ENCODE assay signal across 8 cellular contexts in genomic region chr14:64465208-64465821, GRCh38. TPM values are rescaled to one million over a fixed set of nuclear protein-coding genes. Genes with fewer than 3 reads are reported as not detected.
DNase-seq lines count a peak whose midpoint lies in the region; ATAC-seq, FAIRE-seq and TF ChIP-seq lines count a peak whose summit lies in the region.

AKAP5 (plus strand) TSS chr14:64465499; CDS start chr14:64468395, 2,896 bp downstream.

- POLR2A ChIA-PET in HepG2 (lab: Yijun Ruan, JAX), result interaction anchor here (0.8 kb wide), 1 partner anchor 77 kb away, joined by 3 read pairs; the partner anchor contains the start of gene MTHFD1

- no peak within 1 kb of the TSS for H3K27ac ChIP-seq in HepG2 (ENCODE audit: extremely low read length, insufficient read depth, low read length)

- in situ Hi-C loops in G401 (cut with HindIII; ENCODE audit: low sequenced_read_pairs), result no loop called here
- in situ Hi-C loops in HepG2 (cut with HindIII; ENCODE audit: extremely low pct_ligation_motif_present, low pct_unique_long_range_greater_than_20kb), result no loop called here

- no peaks in the 10 kb centered on the region for H3K79me2 ChIP-seq in HepG2 (ENCODE audit: insufficient read depth, low read length)

- ATAC-seq in HepG2, result peak; percentile 97

- no TSS peak for BruUV-seq in HepG2 (replicated peaks; lab: Mats Ljungman, UMichigan)

- peak; percentile 49; the same call in 1 of the 2 replicates for TF ChIP-seq CTCF in HepG2 (CRISPR knock-in tag; IDR thresholded peaks at IDR 0.05)

- peaks cover 28% of the 10 kb centered on the region for H3K4me1 ChIP-seq in HepG2 (ENCODE audit: insufficient read depth, low read length)

- no peak for TF ChIP-seq POLR2A in H54 (IDR thresholded peaks at IDR 0.05; ENCODE audit: low read depth, low read length)
- no peak for TF ChIP-seq POLR2A in HepG2 (IDR thresholded peaks at IDR 0.05; ENCODE audit: insufficient read depth in 1 of 2, low read depth in 2 of 2, low read length in 2 of 2)

- intact Hi-C loops in HepG2 (cut with micrococcal nuclease; ENCODE audit: unreplicated experiment), result no loop called here

- peak within 1 kb of the TSS; percentile 20 for H2AFZ ChIP-seq in HepG2 (ENCODE audit: low read length)

- no peaks in the 10 kb centered on the region for H3K9me3 ChIP-seq in HepG2 (ENCODE audit: low read length)

- no peaks in the 10 kb centered on the region for H3K27me3 ChIP-seq in HepG2 (ENCODE audit: control insufficient read depth in 1 of 2, insufficient read depth in 2 of 2, low read length in 2 of 2)

- FAIRE-seq in H54 (lab: Jason Lieb, UNC), result no peak
- no peak for FAIRE-seq in HepG2 (lab: Jason Lieb, UNC)

- H3K36me3 ChIP-seq in HepG2 (replicated peaks in 1 of 2; ENCODE audit: control insufficient read depth in 1 of 2, insufficient read depth in 2 of 2, low read length in 2 of 2), result no peaks in the 10 kb centered on the region

- TF ChIP-seq RAD21 in HepG2 (CRISPR knock-in tag; IDR thresholded peaks at IDR 0.05), result no peak

- DNase-seq in G401 (ENCODE audit: low spot score) (peak; percentile 51), H54 (ENCODE audit: insufficient read length, low spot score) (peak; percentile 44), NCI-H1436 treated with DMSO at 0.1 percent for 48 hours (lab: John Stamatoyannopoulos, UW) (peak; percentile 20), cerebellar cortex (ENCODE audit: low spot score) (peak; percentile 36), HepG2 (ENCODE audit: low spot score) (peak; percentile 46), epidermal melanocyte (ENCODE audit: insufficient read length, low spot score) (no peak)
- peak; percentile 22 for DNase-seq in activated CD4-positive, CD25-positive, alpha-beta regulatory T cell treated with anti-CD3 and anti-CD28 coated beads, Interleukin-2, amount 50 U/mL, for 16 hours (ENCODE audit: low read depth, low spot score)
- DNase-seq in stimulated activated CD4-positive, alpha-beta T cell treated with anti-CD3 and anti-CD28 coated beads, Interleukin-4, amount 100 ng/mL, for 1 hour, result peak; percentile 66

- H4K20me1 ChIP-seq in HepG2 (ENCODE audit: insufficient read depth, low read length), result no peaks in the 10 kb centered on the region

- 3% methylated on average over 20 of the region's 71 CpGs for WGBS in HepG2 (ENCODE audit: low lambda C conversion rate)

- TF ChIP-seq EP300 in HepG2 (IDR thresholded peaks at IDR 0.05; ENCODE audit: low read depth in 2 of 2, low read length in 2 of 2) (no peak), HepG2 (CRISPR knock-in tag; IDR thresholded peaks at IDR 0.05; ENCODE audit: borderline replicate concordance) (no peak)

- H3K9ac ChIP-seq in HepG2 (ENCODE audit: insufficient read depth, low read depth, low read length), result peak within 1 kb of the TSS; percentile 64

- CTCF ChIA-PET in HepG2 (lab: Yijun Ruan, JAX; ENCODE audit: low intra/inter-chr PET ratio, low total read pairs), result no interaction called here

- peak within 1 kb of the TSS; percentile 49 to 77 (median 69); a peak in 5 of 6 replicates for H3K4me3 ChIP-seq in HepG2 (replicated peaks in 1 of 3; ENCODE audit: insufficient read depth in 1 of 3, low read depth in 2 of 3, low read length in 3 of 3)

- H3K4me2 ChIP-seq in HepG2 (ENCODE audit: low read depth, low read length), result peak within 1 kb of the TSS; percentile 90

TF ChIP-seq in HepG2, 621 proteins besides CTCF, POLR2A, EP300 and RAD21 (continues in another document):
- TF ChIP-seq, protein P1, sequence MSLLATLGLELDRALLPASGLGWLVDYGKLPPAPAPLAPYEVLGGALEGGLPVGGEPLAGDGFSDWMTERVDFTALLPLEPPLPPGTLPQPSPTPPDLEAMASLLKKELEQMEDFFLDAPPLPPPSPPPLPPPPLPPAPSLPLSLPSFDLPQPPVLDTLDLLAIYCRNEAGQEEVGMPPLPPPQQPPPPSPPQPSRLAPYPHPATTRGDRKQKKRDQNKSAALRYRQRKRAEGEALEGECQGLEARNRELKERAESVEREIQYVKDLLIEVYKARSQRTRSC (CRISPR knock-in tag; IDR thresholded peaks at IDR 0.05; ENCODE audit: low read depth), result no peak
- peak; percentile 70; the same call in 1 of the 2 replicates for TF ChIP-seq PRDM15 (CRISPR knock-in tag; IDR thresholded peaks at IDR 0.05)
- no peak for TF ChIP-seq ZNF235 (CRISPR knock-in tag; IDR thresholded peaks at IDR 0.05; ENCODE audit: borderline replicate concordance)
- TF ChIP-seq, protein P2, sequence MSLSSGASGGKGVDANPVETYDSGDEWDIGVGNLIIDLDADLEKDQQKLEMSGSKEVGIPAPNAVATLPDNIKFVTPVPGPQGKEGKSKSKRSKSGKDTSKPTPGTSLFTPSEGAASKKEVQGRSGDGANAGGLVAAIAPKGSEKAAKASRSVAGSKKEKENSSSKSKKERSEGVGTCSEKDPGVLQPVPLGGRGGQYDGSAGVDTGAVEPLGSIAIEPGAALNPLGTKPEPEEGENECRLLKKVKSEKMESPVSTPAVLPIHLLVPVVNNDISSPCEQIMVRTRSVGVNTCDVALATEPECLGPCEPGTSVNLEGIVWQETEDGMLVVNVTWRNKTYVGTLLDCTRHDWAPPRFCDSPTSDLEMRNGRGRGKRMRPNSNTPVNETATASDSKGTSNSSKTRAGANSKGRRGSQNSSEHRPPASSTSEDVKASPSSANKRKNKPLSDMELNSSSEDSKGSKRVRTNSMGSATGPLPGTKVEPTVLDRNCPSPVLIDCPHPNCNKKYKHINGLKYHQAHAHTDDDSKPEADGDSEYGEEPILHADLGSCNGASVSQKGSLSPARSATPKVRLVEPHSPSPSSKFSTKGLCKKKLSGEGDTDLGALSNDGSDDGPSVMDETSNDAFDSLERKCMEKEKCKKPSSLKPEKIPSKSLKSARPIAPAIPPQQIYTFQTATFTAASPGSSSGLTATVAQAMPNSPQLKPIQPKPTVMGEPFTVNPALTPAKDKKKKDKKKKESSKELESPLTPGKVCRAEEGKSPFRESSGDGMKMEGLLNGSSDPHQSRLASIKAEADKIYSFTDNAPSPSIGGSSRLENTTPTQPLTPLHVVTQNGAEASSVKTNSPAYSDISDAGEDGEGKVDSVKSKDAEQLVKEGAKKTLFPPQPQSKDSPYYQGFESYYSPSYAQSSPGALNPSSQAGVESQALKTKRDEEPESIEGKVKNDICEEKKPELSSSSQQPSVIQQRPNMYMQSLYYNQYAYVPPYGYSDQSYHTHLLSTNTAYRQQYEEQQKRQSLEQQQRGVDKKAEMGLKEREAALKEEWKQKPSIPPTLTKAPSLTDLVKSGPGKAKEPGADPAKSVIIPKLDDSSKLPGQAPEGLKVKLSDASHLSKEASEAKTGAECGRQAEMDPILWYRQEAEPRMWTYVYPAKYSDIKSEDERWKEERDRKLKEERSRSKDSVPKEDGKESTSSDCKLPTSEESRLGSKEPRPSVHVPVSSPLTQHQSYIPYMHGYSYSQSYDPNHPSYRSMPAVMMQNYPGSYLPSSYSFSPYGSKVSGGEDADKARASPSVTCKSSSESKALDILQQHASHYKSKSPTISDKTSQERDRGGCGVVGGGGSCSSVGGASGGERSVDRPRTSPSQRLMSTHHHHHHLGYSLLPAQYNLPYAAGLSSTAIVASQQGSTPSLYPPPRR (CRISPR knock-in tag; IDR thresholded peaks at IDR 0.05; ENCODE audit: borderline replicate concordance), result no peak

RNA-seq across cellular contexts. Expression of gene AKAP5, which starts in this region (rescaled TPM):
- total RNA-seq in G401 (2014; rRNA removed; shearing (Covaris generic)), result 1.5 and 2.1 TPM in 2 replicates
- 1.5 and 2.1 TPM in 2 replicates for total RNA-seq in HepG2 (2016; rRNA removed; fragmentation: Illumina TruSeq; extraction: Trizol)
- 0.10 and 0.18 TPM in 2 replicates for total RNA-seq in HepG2 (2016; cell fraction: cytosol; rRNA removed; fragmentation: Illumina TruSeq; extraction: Trizol; ENCODE audit: low read depth)
- total RNA-seq in HepG2 (2016; cell fraction: insoluble cytoplasmic fraction; rRNA removed; fragmentation: Illumina TruSeq; extraction: Trizol), result 1.4 and 1.9 TPM in 2 replicates
- 0.86 and 0.99 TPM in 2 replicates for total RNA-seq in HepG2 (2016; cell fraction: membrane; rRNA removed; fragmentation: Illumina TruSeq; extraction: Trizol)
- total RNA-seq in HepG2 (2016; cell fraction: nucleus; rRNA removed; fragmentation: Illumina TruSeq; extraction: Trizol), result 2.1 TPM in 2 replicates
- polyA plus RNA-seq in HepG2 (2011; rRNA removed), result 0.13 and 0.18 TPM in 2 replicates
- polyA plus RNA-seq in HepG2 (2011; cell fraction: cytosol; rRNA removed), result 0.08 and 0.12 TPM in 2 replicates
- polyA plus RNA-seq in HepG2 (2011; cell fraction: nucleus; rRNA removed), result 0.05 and 0.12 TPM in 2 replicates
- polyA plus RNA-seq in HepG2 (2012), result 0.13 and 0.47 TPM in 2 replicates
- polyA plus RNA-seq in HepG2 (2016; cell fraction: cytosol; fragmentation: Illumina TruSeq; extraction: Trizol; ENCODE audit: low read depth), result 0.11 TPM in 2 replicates
- polyA plus RNA-seq in HepG2 (2016; cell fraction: insoluble cytoplasmic fraction; fragmentation: Illumina TruSeq; extraction: Trizol; ENCODE audit: low read depth), result 1.3 and 1.5 TPM in 2 replicates
- polyA plus RNA-seq in HepG2 (2016; cell fraction: membrane; fragmentation: Illumina TruSeq; extraction: Trizol; ENCODE audit: low read depth), result 0.46 and 0.49 TPM in 2 replicates
- polyA plus RNA-seq in HepG2 (2016; cell fraction: nucleus; fragmentation: Illumina TruSeq; extraction: Trizol; ENCODE audit: insufficient read depth, low read depth), result 1.1 and 1.2 TPM in 2 replicates
- 0.12 and 0.82 TPM in 2 replicates for polyA minus RNA-seq in HepG2 (2011; rRNA and poly(A)+ RNA removed; ENCODE audit: low replicate concordance)
- 0.30 and 0.35 TPM in 2 replicates for polyA minus RNA-seq in HepG2 (2011; cell fraction: cytosol; rRNA and poly(A)+ RNA removed)
- polyA minus RNA-seq in HepG2 (2011; cell fraction: nucleus; rRNA and poly(A)+ RNA removed), result 0.90 and 1.6 TPM in 2 replicates
